8 cellular contexts compared by ENCODE assay signal in genomic region chr12:113462880-113463745, GRCh38. TPM values are rescaled to one million over a fixed set of nuclear protein-coding genes. Genes with fewer than 3 reads are reported as not detected.
DNase-seq lines count a peak whose midpoint lies in the region; ATAC-seq and TF ChIP-seq lines count a peak whose summit lies in the region.

No MANE protein-coding gene starts in this region.

- H3K36me3 Mint-ChIP-seq in activated naive CD4-positive, alpha-beta T cell treated with anti-CD3 and anti-CD28 coated beads, Interleukin-2, amount 50 U/mL, for 24 hours = no peaks in the 10 kb centered on the region
- peaks cover 0 to 7% (median 0%) of the 10 kb centered on the region in 3 donors for H3K36me3 Mint-ChIP-seq in naive thymus-derived CD8-positive, alpha-beta T cell

- H3K9me3 Mint-ChIP-seq in activated naive CD4-positive, alpha-beta T cell treated with anti-CD3 and anti-CD28 coated beads, Interleukin-2, amount 50 U/mL, for 24 hours = no peaks in the 10 kb centered on the region
- peaks cover 0 to 7% (median 0%) of the 10 kb centered on the region in 9 donors for H3K9me3 Mint-ChIP-seq in naive thymus-derived CD8-positive, alpha-beta T cell

- peak overlapping the region; percentile 69 for H3K4me3 ChIP-seq in coronary artery
- no peak overlapping the region for H3K4me3 ChIP-seq in upper lobe of right lung

- peaks cover 34% of the 10 kb centered on the region for H3K4me1 Mint-ChIP-seq in activated naive CD4-positive, alpha-beta T cell treated with anti-CD3 and anti-CD28 coated beads, Interleukin-2, amount 50 U/mL, for 24 hours
- peaks cover 15 to 33% (median 30%) of the 10 kb centered on the region in 4 donors for H3K4me1 Mint-ChIP-seq in naive thymus-derived CD8-positive, alpha-beta T cell

- peaks cover 31% of the 10 kb centered on the region for H3K4me1 ChIP-seq in upper lobe of right lung

- ATAC-seq in naive thymus-derived CD8-positive, alpha-beta T cell = peak in 1 of 2 donors; percentile 14
- ATAC-seq in upper lobe of right lung = no peak
- ATAC-seq in GM18867 (IDR thresholded peaks at IDR 0.05; ENCODE audit: unreplicated experiment) = no peak
- no peak for ATAC-seq in sciatic nerve

- no peaks in the 10 kb centered on the region for H3K36me3 ChIP-seq in upper lobe of right lung

- intact Hi-C loops in upper lobe of right lung (cut with DNase I) = loop anchor here (10.0 kb wide), 1 partner anchor 452 kb away; no protein-coding TSS in a partner anchor
- intact Hi-C loops in sciatic nerve (cut with DNase I) = loop anchor here (10.0 kb wide), 1 partner anchor 452 kb away; no protein-coding TSS in a partner anchor

- H3K4me3 Mint-ChIP-seq in activated naive CD4-positive, alpha-beta T cell treated with anti-CD3 and anti-CD28 coated beads, Interleukin-2, amount 50 U/mL, for 24 hours = peak overlapping the region; percentile 76
- H3K4me3 Mint-ChIP-seq in naive thymus-derived CD8-positive, alpha-beta T cell = peak overlapping the region; percentile 59 to 88 (median 74)

- peaks cover 47% of the 10 kb centered on the region for H3K27me3 Mint-ChIP-seq in activated naive CD4-positive, alpha-beta T cell treated with anti-CD3 and anti-CD28 coated beads, Interleukin-2, amount 50 U/mL, for 24 hours
- H3K27me3 Mint-ChIP-seq in naive thymus-derived CD8-positive, alpha-beta T cell = peaks cover 31 to 90% (median 58%) of the 10 kb centered on the region in 5 donors

- peaks cover 89% of the 10 kb centered on the region for H3K27me3 ChIP-seq in upper lobe of right lung

- H3K9me3 ChIP-seq in upper lobe of right lung = no peaks in the 10 kb centered on the region

- H3K27ac Mint-ChIP-seq in activated naive CD4-positive, alpha-beta T cell treated with anti-CD3 and anti-CD28 coated beads, Interleukin-2, amount 50 U/mL, for 24 hours = no peak overlapping the region
- H3K27ac Mint-ChIP-seq in naive thymus-derived CD8-positive, alpha-beta T cell = peak overlapping the region in 1 of 10 donors; percentile 61

- DNase-seq in activated naive CD4-positive, alpha-beta T cell (lab: John Stamatoyannopoulos, UW) = no peak
- DNase-seq in coronary artery (ENCODE audit: low spot score) = no peak
- DNase-seq in naive thymus-derived CD8-positive, alpha-beta T cell = no peak
- DNase-seq in upper lobe of right lung = peak; percentile 63
- no peak for DNase-seq in NCI-H2029 (lab: John Stamatoyannopoulos, UW)
- no peak for DNase-seq in sciatic nerve (ENCODE audit: low spot score)

- TF ChIP-seq CTCF in coronary artery (IDR thresholded peaks at IDR 0.05) (no peak), upper lobe of right lung (IDR thresholded peaks at IDR 0.05) (no peak)

- POLR2A ChIA-PET in naive thymus-derived CD8-positive, alpha-beta T cell (lab: Charles Lee) = no interaction called here

- H3K27ac ChIP-seq in coronary artery (no peak overlapping the region), upper lobe of right lung (no peak overlapping the region)

RNA-seq across cellular contexts. Expression of gene LHX5, which starts 8.6 kb away (rescaled TPM):
- total RNA-seq in naive thymus-derived CD8-positive, alpha-beta T cell = not detected
- not detected for polyA plus RNA-seq in naive thymus-derived CD8-positive, alpha-beta T cell
- total RNA-seq in upper lobe of right lung (not detected), sciatic nerve (not detected)

RNA-seq across cellular contexts. Expression of gene SDSL, which starts 40.9 kb away (rescaled TPM):
- total RNA-seq in naive thymus-derived CD8-positive, alpha-beta T cell = not detected
- polyA plus RNA-seq in naive thymus-derived CD8-positive, alpha-beta T cell = not detected
- total RNA-seq in upper lobe of right lung (10.7 TPM), sciatic nerve (1.8 TPM)

RNA-seq across cellular contexts. Expression of gene SDS, which starts 59.4 kb away (rescaled TPM):
- not detected for total RNA-seq in naive thymus-derived CD8-positive, alpha-beta T cell
- polyA plus RNA-seq in naive thymus-derived CD8-positive, alpha-beta T cell = not detected
- 2.4 TPM for total RNA-seq in upper lobe of right lung
- 0.31 TPM for total RNA-seq in sciatic nerve
